ENCODE assay signal across 25 cellular contexts in the genomic region with DNA sequence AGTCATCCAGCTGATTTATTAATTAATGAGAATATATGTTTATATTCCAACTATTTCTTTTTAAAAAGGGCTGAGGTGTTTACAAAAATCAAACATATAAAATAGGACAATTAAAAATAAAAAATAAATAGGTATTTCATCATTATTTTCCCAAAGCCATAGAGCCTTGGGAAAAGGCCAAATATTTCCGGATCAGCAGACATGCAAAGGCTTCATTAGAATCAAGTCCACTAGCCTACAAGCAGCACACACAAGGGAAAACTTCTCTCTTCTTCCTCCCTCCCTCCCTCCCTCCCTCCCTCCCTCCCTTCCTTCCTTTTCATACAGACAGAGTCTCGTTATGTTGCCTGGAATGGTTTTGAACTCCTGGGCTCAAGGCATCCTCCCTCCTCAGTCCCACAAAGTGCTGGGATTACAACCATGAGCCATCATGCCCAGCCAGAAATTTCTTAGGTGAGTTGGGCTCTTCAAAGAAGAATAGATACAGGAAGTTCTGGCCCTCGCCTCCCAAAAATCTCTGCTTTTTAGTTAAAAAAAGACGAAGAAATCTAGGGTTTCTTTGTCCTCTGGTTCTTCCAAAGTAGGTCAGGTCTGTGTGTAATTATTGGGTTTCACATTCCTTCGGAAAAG.
DNase-seq lines count a peak whose midpoint lies in the region; ATAC-seq lines count a peak whose summit lies in the region.
"Had no signal": no experiment of that assay in that cellular context is flagged by ENCODE, and none has a peak within 500 bp of the region (broad histone marks: within the 10 kb centered on the region; RNA-seq: fewer than 3 reads in every experiment).

No MANE protein-coding gene starts in this region.

- no peak overlapping the region; the same call in 1 of the 2 replicates for H3K9ac ChIP-seq in HUES48 (ENCODE audit: low read depth, low read length)
- H3K9ac ChIP-seq: BLaER1 treated with 17β-estradiol and CSF1 and Interleukin-3, amounts not matched to agents 10 nM and 100 nM had no signal

- no peaks in the 10 kb centered on the region for H3K27me3 ChIP-seq in HUES48 (ENCODE audit: control insufficient read depth, insufficient read depth, low read length)
- H3K27me3 ChIP-seq: BLaER1 treated with 17β-estradiol and CSF1 and Interleukin-3, amounts not matched to agents 10 nM and 100 nM; tibial nerve had no signal

- H3K9me3 ChIP-seq in HUES48 (ENCODE audit: control insufficient read depth, insufficient read depth, low read length), result no peaks in the 10 kb centered on the region
- H3K9me3 ChIP-seq: mucosa of descending colon, tibial nerve had no signal

- DNase-seq in left lobe of liver (ENCODE audit: low spot score), result no peak
- peak in 1 of 49 donors; percentile 13 for DNase-seq in substantia nigra (lab: John Stamatoyannopoulos, UW)
- no peak for DNase-seq in stimulated activated naive CD8-positive, alpha-beta T cell treated with anti-CD3 and anti-CD28 coated beads, Interleukin-15, Interleukin-2, amounts not matched to agents 100 U/mL and 50 U/mL, for 24 hours
- DNase-seq in NCI-H748 (lab: John Stamatoyannopoulos, UW; ENCODE audit: unreplicated experiment), result no peak
- DNase-seq: activated CD4-positive, alpha-beta T cell treated with anti-CD3 and anti-CD28 coated beads for 1 hour; activated gamma-delta T cell; cortex of kidney; GOT3; KG1; left colon; mucosa of descending colon; NCI-H1048; NCI-H2081 treated with DMSO at 0.1 percent for 48 hours; NCI-H69; stimulated activated CD4-positive, alpha-beta T cell treated with anti-CD3 and anti-CD28 coated beads, Interleukin-4, amount 100 ng/mL, for 24 hours; T1000 had no signal

- H3K27ac ChIP-seq in HUES48 (ENCODE audit: low read depth, low read length) (peak overlapping the region; percentile 40), cingulate gyrus (ENCODE audit: low read depth, low read length) (peak overlapping the region; percentile 4), substantia nigra (ENCODE audit: low read depth, low read length, poor library complexity, severe bottlenecking) (peak overlapping the region; percentile 11)
- H3K27ac ChIP-seq: HL-60, SK-N-MC had no signal

- ATAC-seq in left lobe of liver (peak; percentile 38), GM21381 (IDR thresholded peaks at IDR 0.05; ENCODE audit: unreplicated experiment) (no peak)
- ATAC-seq in stimulated activated naive CD8-positive, alpha-beta T cell treated with anti-CD3 and anti-CD28 coated beads, Interleukin-15, Interleukin-2, amounts not matched to agents 100 U/mL and 50 U/mL, for 24 hours, result no peak
- ATAC-seq: esophagus mucosa, left colon, mucosa of descending colon, Panc1 had no signal

- peaks cover 25% of the 10 kb centered on the region for H3K4me1 ChIP-seq in HUES48 (ENCODE audit: control insufficient read depth, insufficient read depth, low read length)

- no peak overlapping the region for H3K4me3 ChIP-seq in HUES48 (ENCODE audit: low read depth, low read length)
- H3K4me3 ChIP-seq: BLaER1 treated with 17β-estradiol and CSF1 and Interleukin-3, amounts not matched to agents 10 nM and 100 nM; mucosa of descending colon; SK-N-MC; tibial nerve had no signal

- no peaks in the 10 kb centered on the region for H3K36me3 ChIP-seq in HUES48 (ENCODE audit: control insufficient read depth, insufficient read depth, low read length)
- H3K36me3 ChIP-seq: tibial nerve had no signal
